ENCODE assay signal across 8 cellular contexts in the genomic region with DNA sequence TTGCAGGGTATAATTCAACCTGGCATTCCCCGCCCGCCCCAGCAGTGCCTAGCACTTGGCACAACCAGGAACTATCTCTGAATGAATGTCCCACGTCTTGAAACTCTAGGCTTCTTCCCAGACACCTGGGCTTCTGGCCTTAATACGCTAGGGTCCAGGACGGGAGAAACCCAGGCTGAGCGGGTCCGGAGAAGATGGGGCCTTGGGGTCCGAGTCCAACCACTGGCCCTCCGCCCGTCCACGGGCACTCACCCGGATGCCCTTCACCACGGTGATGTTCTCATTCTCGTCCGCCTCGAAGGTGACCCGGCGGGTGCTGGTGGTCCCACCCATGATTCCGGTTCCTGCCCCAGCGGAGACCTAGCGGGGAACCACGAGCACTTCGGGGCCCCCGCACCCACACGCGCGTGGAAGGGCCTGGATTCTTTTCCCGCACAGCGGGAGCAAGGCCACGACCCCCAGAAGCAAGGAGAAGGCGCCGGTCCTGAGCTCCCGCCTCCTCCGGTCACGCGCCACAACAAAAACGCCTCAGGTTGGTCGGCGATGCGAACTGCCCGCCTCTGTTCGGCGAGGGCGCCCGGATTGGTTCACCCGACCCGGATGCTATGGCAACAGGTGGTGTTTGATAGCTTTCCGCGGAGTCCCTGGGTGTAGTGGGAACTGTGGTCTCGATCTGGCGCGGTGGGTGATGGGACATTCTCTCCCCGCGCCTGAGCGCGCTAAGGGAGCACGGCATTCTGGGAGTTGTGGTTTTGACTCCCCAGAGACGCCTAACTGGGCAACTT. TPM values are rescaled to one million over a fixed set of nuclear protein-coding genes. Genes with fewer than 3 reads are reported as not detected.
DNase-seq lines count a peak whose midpoint lies in the region; ATAC-seq and TF ChIP-seq lines count a peak whose summit lies in the region.

Gene CHCHD3 (minus strand): TSS at position 486 of the 785 bp plus-strand sequence. CDS start 153 bp downstream, at position 333.

- peak; percentile 49 to 67 for TF ChIP-seq POLR2A in Peyer's patch (IDR thresholded peaks at IDR 0.05)

- H3K36me3 ChIP-seq in KMS-11 (ENCODE audit: insufficient read depth): no peaks in the 10 kb centered on the region
- no peaks in the 10 kb centered on the region for H3K36me3 ChIP-seq in Peyer's patch
- no peaks in the 10 kb centered on the region for H3K36me3 ChIP-seq in esophagus (ENCODE audit: control insufficient read depth in 2 of 2, insufficient read depth in 2 of 2, low read length in 1 of 2)
- no peaks in the 10 kb centered on the region for H3K36me3 ChIP-seq in mucosa of stomach (ENCODE audit: control insufficient read depth, insufficient read depth, low read length)

- peak within 1 kb of the TSS; percentile 90 for H3K4me2 ChIP-seq in KMS-11

- H4K20me1 ChIP-seq in KMS-11 (ENCODE audit: insufficient read depth): no peaks in the 10 kb centered on the region; the same call in 1 of the 2 replicates

- H3K27ac ChIP-seq in KMS-11: peak within 1 kb of the TSS; percentile 70
- H3K27ac ChIP-seq in Peyer's patch: peak within 1 kb of the TSS; percentile 78 to 84 (median 82)
- peak within 1 kb of the TSS; percentile 80 to 87 for H3K27ac ChIP-seq in esophagus (ENCODE audit: low read depth in 2 of 2, low read length in 1 of 2)

- peak; percentile 98 for DNase-seq in DMS53 treated with DMSO at 0.1 percent for 48 hours (lab: John Stamatoyannopoulos, UW; ENCODE audit: unreplicated experiment)
- DNase-seq in Peyer's patch: peak; percentile 97 to 99 (median 97)
- DNase-seq in activated T-cell treated with anti-CD3 and anti-CD28 coated beads, Interleukin-2, amount 50 U/mL, for 48 hours: peak; percentile 96 to 97
- peak; percentile 90 for DNase-seq in stimulated activated CD8-positive, alpha-beta memory T cell treated with anti-CD3 and anti-CD28 coated beads, Interleukin-7, amount 100 ng/mL, for 1 hour (ENCODE audit: low read depth in 2 of 2)

- H3K79me2 ChIP-seq in KMS-11 (ENCODE audit: insufficient read depth, low read depth): peaks cover 47% of the 10 kb centered on the region

- H3K9me3 ChIP-seq in Peyer's patch (no peaks in the 10 kb centered on the region), esophagus (ENCODE audit: control insufficient read depth in 2 of 2, insufficient read depth in 1 of 2, low read depth in 1 of 2, low read length in 1 of 2) (no peaks in the 10 kb centered on the region), mucosa of stomach (ENCODE audit: control insufficient read depth, low read length) (no peaks in the 10 kb centered on the region)

- H3K4me1 ChIP-seq in KMS-11 (ENCODE audit: low read depth, poor library complexity, severe bottlenecking) (peaks cover 14% of the 10 kb centered on the region), Peyer's patch (peaks cover 0 to 16% (median 0%) of the 10 kb centered on the region in 4 donors), esophagus (ENCODE audit: control insufficient read depth in 2 of 2, insufficient read depth in 2 of 2, low read length in 1 of 2) (peaks cover 2 to 3% of the 10 kb centered on the region in 2 donors), mucosa of stomach (ENCODE audit: control insufficient read depth, insufficient read depth, low read length) (peaks cover 14% of the 10 kb centered on the region)

- no peak for TF ChIP-seq CTCF in KMS-11 (conservative IDR thresholded peaks at IDR 0.05; ENCODE audit: low read depth, low read length)
- no peak for TF ChIP-seq CTCF in Peyer's patch (IDR thresholded peaks at IDR 0.05)

- H3K27me3 ChIP-seq in KMS-11 (ENCODE audit: insufficient read depth, low read depth) (no peaks in the 10 kb centered on the region), Peyer's patch (no peaks in the 10 kb centered on the region), esophagus (ENCODE audit: control insufficient read depth in 1 of 2, insufficient read depth in 2 of 2, low read length in 2 of 2) (no peaks in the 10 kb centered on the region), mucosa of stomach (ENCODE audit: control insufficient read depth, insufficient read depth, low read length) (no peaks in the 10 kb centered on the region)

- H2AFZ ChIP-seq in KMS-11 (ENCODE audit: low read depth): peak within 1 kb of the TSS; percentile 90

- H3K4me3 ChIP-seq in KMS-11 (IDR thresholded peaks at IDR 0.05; ENCODE audit: insufficient read depth, low read depth, low read length) (no peak within 1 kb of the TSS), Peyer's patch (peak within 1 kb of the TSS; percentile 72 to 85 (median 78)), esophagus (ENCODE audit: low read depth in 1 of 2, low read length in 2 of 2) (peak within 1 kb of the TSS; percentile 87 to 94), mucosa of stomach (ENCODE audit: low read length) (peak within 1 kb of the TSS; percentile 56)

- peak within 1 kb of the TSS; percentile 86 for H3K9ac ChIP-seq in KMS-11
- H3K9ac ChIP-seq in mucosa of stomach (ENCODE audit: low read length): peak within 1 kb of the TSS; percentile 67

- ATAC-seq in GM21737 (IDR thresholded peaks at IDR 0.05; ENCODE audit: unreplicated experiment): peak; percentile 99

- WGBS in esophagus, 2 donors: 0% methylated on average over 58 of the region's 58 CpGs

RNA-seq across cellular contexts. Expression of gene CHCHD3, which starts in this region (rescaled TPM):
- 100 to 1,000 TPM in 1 of 4 donors, 10 to 100 TPM in 3; 53.9 to 114 (median 84.0) TPM for total RNA-seq in Peyer's patch
- polyA plus RNA-seq in esophagus: 10 to 100 TPM in 1 of 2 donors, 1 to 10 TPM in 1; 7.4 to 29.0 TPM
